ENCODE assay signal across 9 cellular contexts in genomic region chr6:36956111-36956820, GRCh38. TPM values are rescaled to one million over a fixed set of nuclear protein-coding genes. Genes with fewer than 3 reads are reported as not detected.
DNase-seq lines count a peak whose midpoint lies in the region; ATAC-seq and TF ChIP-seq lines count a peak whose summit lies in the region.
"Had no signal": no experiment of that assay in that cellular context is flagged by ENCODE, and none has a peak within 500 bp of the region (broad histone marks: within the 10 kb centered on the region; RNA-seq: fewer than 3 reads in every experiment).

No MANE protein-coding gene starts in this region.

- H3K79me2 ChIP-seq in OCI-LY3 (ENCODE audit: low read length): no peaks in the 10 kb centered on the region

- H4K20me1 ChIP-seq in OCI-LY3 (ENCODE audit: insufficient read depth, low read length): no peaks in the 10 kb centered on the region

- POLR2A ChIA-PET in activated CD8-positive, alpha-beta T cell treated with anti-CD3 and anti-CD28 coated beads, Interleukin-2, amount 10 ng/mL, durations not matched to agents 7 days and 5 days (lab: Charles Lee): interaction anchor here (1.2 to 1.5 kb wide), 3 partner anchors 9 to 81 kb away, joined by 3 to 4 read pairs (median 3); partner anchors contain the start of gene PPIL1
- POLR2A ChIA-PET in activated CD8-positive, alpha-beta T cell treated with anti-CD3 and anti-CD28 coated beads for 36 hours (lab: Charles Lee): interaction anchor here (1.1 to 1.3 kb wide), 6 partner anchors 8 to 269 kb away, joined by 3 to 4 read pairs (median 3); partner anchors contain the start of gene C6orf89

- H2AFZ ChIP-seq in OCI-LY3 (ENCODE audit: low read depth, low read length): 0 out of 2 replicates have a peak overlapping the region, but pooled peaks have one; percentile 17

- in situ Hi-C loops in transverse colon (cut with MboI; ENCODE audit: low pct_ligation_motif_present in 1 of 4, low pct_unique_long_range_greater_than_20kb in 1 of 4, low sequenced_read_pairs in 3 of 4): no loop called here

- H3K4me3 ChIP-seq in OCI-LY3 (ENCODE audit: low read length): no peak overlapping the region
- peak overlapping the region in 1 of 7 experiments; percentile 34 for H3K4me3 ChIP-seq in skin epidermis
- no peak overlapping the region for H3K4me3 ChIP-seq in transverse colon

- no peak overlapping the region for H3K9ac ChIP-seq in OCI-LY3 (ENCODE audit: low read length)

- TF ChIP-seq EP300 in transverse colon (IDR thresholded peaks at IDR 0.05; ENCODE audit: low read depth): no peak

- H3K27ac Mint-ChIP-seq in activated CD8-positive, alpha-beta T cell treated with anti-CD3 and anti-CD28 coated beads, Interleukin-2, amount 10 ng/mL, durations not matched to agents 7 days and 5 days: no peak overlapping the region
- no peak overlapping the region for H3K27ac Mint-ChIP-seq in activated CD8-positive, alpha-beta T cell treated with anti-CD3 and anti-CD28 coated beads for 36 hours

- no peaks in the 10 kb centered on the region for H3K36me3 ChIP-seq in OCI-LY3 (replicated peaks; ENCODE audit: low read depth, low read length)
- H3K36me3 ChIP-seq in transverse colon: no peaks in the 10 kb centered on the region

- H3K27me3 ChIP-seq in OCI-LY3 (ENCODE audit: low read depth, low read length) (peaks cover 4% of the 10 kb centered on the region; the same call in 1 of the 2 replicates), transverse colon (no peaks in the 10 kb centered on the region)

- intact Hi-C loops in activated CD8-positive, alpha-beta T cell treated with anti-CD3 and anti-CD28 coated beads for 36 hours (cut with micrococcal nuclease): no loop called here
- intact Hi-C loops in transverse colon (cut with DNase I; ENCODE audit: low total_unique reads): no loop called here

- no peak for DNase-seq in activated CD8-positive, alpha-beta T cell treated with anti-CD3 and anti-CD28 coated beads, Interleukin-2, amount 10 ng/mL, durations not matched to agents 7 days and 5 days
- DNase-seq in activated CD8-positive, alpha-beta T cell treated with anti-CD3 and anti-CD28 coated beads for 36 hours: no peak
- DNase-seq in epithelial cell of prostate (ENCODE audit: low read depth, low spot score) (peak; percentile 24), transverse colon (no peak)
- DNase-seq: NK-92 treated with Interleukin-12 subunit alpha and Interleukin-12 subunit beta, amount 100 ng/mL, for 24 hours had no signal

- H3K4me3 Mint-ChIP-seq in activated CD8-positive, alpha-beta T cell treated with anti-CD3 and anti-CD28 coated beads, Interleukin-2, amount 10 ng/mL, durations not matched to agents 7 days and 5 days: no peak overlapping the region
- H3K4me3 Mint-ChIP-seq in activated CD8-positive, alpha-beta T cell treated with anti-CD3 and anti-CD28 coated beads for 36 hours: no peak overlapping the region

- H3K4me1 ChIP-seq in OCI-LY3 (ENCODE audit: low read length) (no peaks in the 10 kb centered on the region), transverse colon (no peaks in the 10 kb centered on the region)

- H3K27ac ChIP-seq in OCI-LY3 (ENCODE audit: low read length): no peak overlapping the region
- no peak overlapping the region for H3K27ac ChIP-seq in epithelial cell of prostate
- H3K27ac ChIP-seq in skin epidermis: peak overlapping the region in 11 of 21 experiments; percentile 1 to 76 (median 60)
- no peak overlapping the region for H3K27ac ChIP-seq in transverse colon

- TF ChIP-seq POLR2A in transverse colon (IDR thresholded peaks at IDR 0.05): no peak

- TF ChIP-seq CTCF in activated CD8-positive, alpha-beta T cell treated with anti-CD3 and anti-CD28 coated beads for 36 hours (IDR thresholded peaks at IDR 0.05): no peak
- TF ChIP-seq CTCF in OCI-LY3 (IDR thresholded peaks at IDR 0.05; ENCODE audit: low read depth, low read length): no peak
- TF ChIP-seq CTCF in transverse colon (IDR thresholded peaks at IDR 0.05): no peak

- ATAC-seq in activated CD8-positive, alpha-beta T cell treated with anti-CD3 and anti-CD28 coated beads, Interleukin-2, amount 10 ng/mL, durations not matched to agents 7 days and 5 days: peak; percentile 5
- no peak for ATAC-seq in activated CD8-positive, alpha-beta T cell treated with anti-CD3 and anti-CD28 coated beads for 36 hours
- no peak for ATAC-seq in HG02798 (IDR thresholded peaks at IDR 0.05; ENCODE audit: poor library complexity, unreplicated experiment)
- no peak for ATAC-seq in GM19324 (IDR thresholded peaks at IDR 0.05; ENCODE audit: low FRiP score, unreplicated experiment)

- no peaks in the 10 kb centered on the region for H3K36me3 Mint-ChIP-seq in activated CD8-positive, alpha-beta T cell treated with anti-CD3 and anti-CD28 coated beads, Interleukin-2, amount 10 ng/mL, durations not matched to agents 7 days and 5 days (ENCODE audit: low read depth)
- no peaks in the 10 kb centered on the region for H3K36me3 Mint-ChIP-seq in activated CD8-positive, alpha-beta T cell treated with anti-CD3 and anti-CD28 coated beads for 36 hours (ENCODE audit: low read depth)

- 81% methylated on average over 7 of the region's 7 CpGs; no CpG with 5 or more reads in 1 of the 2 donors for WGBS in transverse colon (ENCODE audit: low coverage in 1 of 2), 2 donors

- H3K4me2 ChIP-seq in OCI-LY3 (ENCODE audit: low read length): no peak overlapping the region

- CTCF ChIA-PET in activated CD8-positive, alpha-beta T cell treated with anti-CD3 and anti-CD28 coated beads, Interleukin-2, amount 10 ng/mL, durations not matched to agents 7 days and 5 days (lab: Charles Lee): interaction anchor here (0.7 to 4.9 kb wide), 14 partner anchors 8 to 254 kb away, joined by 3 to 31 read pairs (median 5); partner anchors contain the start of genes C6orf89, MTCH1 and PPIL1
- CTCF ChIA-PET in activated CD8-positive, alpha-beta T cell treated with anti-CD3 and anti-CD28 coated beads for 36 hours (lab: Charles Lee): interaction anchor here (0.7 to 3.6 kb wide), 8 partner anchors 10 to 341 kb away, joined by 3 to 15 read pairs (median 4); partner anchors contain the start of gene C6orf89

- no peaks in the 10 kb centered on the region for H3K9me3 ChIP-seq in OCI-LY3 (ENCODE audit: insufficient read depth, low read length)
- no peaks in the 10 kb centered on the region for H3K9me3 ChIP-seq in transverse colon

- no peaks in the 10 kb centered on the region for H3K9me3 Mint-ChIP-seq in activated CD8-positive, alpha-beta T cell treated with anti-CD3 and anti-CD28 coated beads, Interleukin-2, amount 10 ng/mL, durations not matched to agents 7 days and 5 days (ENCODE audit: insufficient read depth)
- no peaks in the 10 kb centered on the region for H3K9me3 Mint-ChIP-seq in activated CD8-positive, alpha-beta T cell treated with anti-CD3 and anti-CD28 coated beads for 36 hours

- peaks cover 16% of the 10 kb centered on the region for H3K27me3 Mint-ChIP-seq in activated CD8-positive, alpha-beta T cell treated with anti-CD3 and anti-CD28 coated beads, Interleukin-2, amount 10 ng/mL, durations not matched to agents 7 days and 5 days (ENCODE audit: low read depth)
- no peaks in the 10 kb centered on the region for H3K27me3 Mint-ChIP-seq in activated CD8-positive, alpha-beta T cell treated with anti-CD3 and anti-CD28 coated beads for 36 hours

- peaks cover 39% of the 10 kb centered on the region for H3K4me1 Mint-ChIP-seq in activated CD8-positive, alpha-beta T cell treated with anti-CD3 and anti-CD28 coated beads, Interleukin-2, amount 10 ng/mL, durations not matched to agents 7 days and 5 days (ENCODE audit: low read depth)
- H3K4me1 Mint-ChIP-seq in activated CD8-positive, alpha-beta T cell treated with anti-CD3 and anti-CD28 coated beads for 36 hours (ENCODE audit: low read depth): peaks cover 29% of the 10 kb centered on the region

RNA-seq across cellular contexts. Expression of gene PI16, which starts 1.7 kb away (rescaled TPM):
- total RNA-seq in activated CD8-positive, alpha-beta T cell treated with anti-CD3 and anti-CD28 coated beads, Interleukin-2, amount 10 ng/mL, durations not matched to agents 7 days and 5 days: under 1 TPM in 1 of 2 experiments, not detected in 1; 0.63 TPM
- total RNA-seq in activated CD8-positive, alpha-beta T cell treated with anti-CD3 and anti-CD28 coated beads for 36 hours: not detected
- total RNA-seq in transverse colon: 1 to 10 TPM in 2 of 4 donors, under 1 TPM in 1, not detected in 1; 0.60 to 5.6 (median 4.0) TPM

RNA-seq across cellular contexts. Expression of gene MTCH1, which starts 29.7 kb away (rescaled TPM):
- total RNA-seq in activated CD8-positive, alpha-beta T cell treated with anti-CD3 and anti-CD28 coated beads, Interleukin-2, amount 10 ng/mL, durations not matched to agents 7 days and 5 days: 100 to 1,000 TPM; 117 to 122 TPM
- 100 to 1,000 TPM in 1 of 2 experiments, 10 to 100 TPM in 1; 96.5 to 100 TPM for total RNA-seq in activated CD8-positive, alpha-beta T cell treated with anti-CD3 and anti-CD28 coated beads for 36 hours
- 100 to 1,000 TPM; 123 to 190 (median 152) TPM for total RNA-seq in transverse colon

RNA-seq across cellular contexts. Expression of gene FGD2, which starts 49.2 kb away (rescaled TPM):
- 10 to 100 TPM; 10.1 to 12.1 TPM for total RNA-seq in activated CD8-positive, alpha-beta T cell treated with anti-CD3 and anti-CD28 coated beads, Interleukin-2, amount 10 ng/mL, durations not matched to agents 7 days and 5 days
- 1 to 10 TPM; 1.4 to 1.6 TPM for total RNA-seq in activated CD8-positive, alpha-beta T cell treated with anti-CD3 and anti-CD28 coated beads for 36 hours
- total RNA-seq in transverse colon: 10 to 100 TPM; 13.1 to 46.4 (median 29.6) TPM

Comparison
In these comparisons a context has a peak if more than half of its experiments do, and no peak if none do; other contexts are left out.
1. RNA of gene FGD2, which starts 49.2 kb away (total RNA-seq): 13.1 to 46.4 TPM in transverse colon and 10.1 to 12.1 TPM in activated CD8-positive, alpha-beta T cell treated with anti-CD3 and anti-CD28 coated beads, Interleukin-2, amount 10 ng/mL, durations not matched to agents 7 days and 5 days; 1.4 to 1.6 TPM in activated CD8-positive, alpha-beta T cell treated with anti-CD3 and anti-CD28 coated beads for 36 hours; every median in the first group is over 4 times any median in the second.
2. H3K27ac ChIP-seq: peak in skin epidermis (11 of 21); none in OCI-LY3 (single experiment), epithelial cell of prostate (single experiment) and transverse colon (0 of 4).